Comparison of ENCODE assay signal across 28 cellular contexts in the genomic region with DNA sequence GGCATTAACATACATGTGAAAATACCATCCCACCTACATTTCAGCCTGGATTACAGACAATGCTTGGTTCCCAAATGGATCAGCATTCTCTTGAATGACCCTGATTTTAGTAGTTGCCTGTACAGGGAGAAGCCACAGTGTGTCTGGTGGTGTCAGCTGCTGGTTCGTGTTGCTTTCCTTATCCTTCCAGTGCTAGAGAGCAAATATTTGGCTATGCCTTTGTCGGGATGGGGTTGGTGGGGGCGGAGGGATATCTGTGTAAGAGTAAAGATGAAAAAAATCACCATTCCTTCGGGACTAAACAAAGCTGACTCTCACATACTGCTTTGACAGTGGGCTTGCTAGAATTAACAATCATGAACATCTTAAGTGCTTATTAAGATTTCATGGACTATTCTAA.
"Had no signal": no experiment of that assay in that cellular context is flagged by ENCODE, and none has a peak within 500 bp of the region (broad histone marks: within the 10 kb centered on the region; RNA-seq: fewer than 3 reads in every experiment).

No MANE protein-coding gene starts in this region.

- H3K4me3 Mint-ChIP-seq: natural killer cell; nephron; neural progenitor cell; stimulated activated effector memory CD8-positive, alpha-beta T cell treated with anti-CD3 and anti-CD28 coated beads, Interleukin-12 subunit alpha, Interleukin-12 subunit beta, amount 100 ng/mL, for 72 hours; stimulated activated naive B cell treated with anti-CD40 and anti-IgM and Interleukin-4, amounts not matched to agents 10 μg/mL and 1 μg/mL and 100 μg/mL, for 72 hours; stimulated activated naive CD8-positive, alpha-beta T cell treated with anti-CD3 and anti-CD28 coated beads, Interleukin-15, Interleukin-2, amounts not matched to agents 100 ng/mL and 50 ng/mL, for 24 hours had no signal

- H3K36me3 ChIP-seq: neural progenitor cell, ovary, right lobe of liver, sigmoid colon, stomach, thoracic aorta, thyroid gland, tibial nerve, upper lobe of left lung, vagina had no signal

- H3K36me3 Mint-ChIP-seq: natural killer cell; neural progenitor cell; stimulated activated effector memory CD8-positive, alpha-beta T cell treated with anti-CD3 and anti-CD28 coated beads, Interleukin-12 subunit alpha, Interleukin-12 subunit beta, amount 100 ng/mL, for 72 hours; stimulated activated naive B cell treated with anti-CD40 and anti-IgM and Interleukin-4, amounts not matched to agents 10 μg/mL and 1 μg/mL and 100 μg/mL, for 72 hours had no signal

- H3K9me3 Mint-ChIP-seq: stimulated activated effector memory CD8-positive, alpha-beta T cell treated with anti-CD3 and anti-CD28 coated beads, Interleukin-12 subunit alpha, Interleukin-12 subunit beta, amount 100 ng/mL, for 72 hours; stimulated activated naive CD8-positive, alpha-beta T cell treated with anti-CD3 and anti-CD28 coated beads, Interleukin-15, Interleukin-2, amounts not matched to agents 100 ng/mL and 50 ng/mL, for 24 hours had no signal

- H3K27ac ChIP-seq: neural progenitor cell, ovary, parathyroid adenoma, psoas muscle, right lobe of liver, sigmoid colon, stomach, thoracic aorta, thyroid gland, tibial nerve, upper lobe of left lung, vagina had no signal

- H3K4me3 ChIP-seq: neural progenitor cell, ovary, psoas muscle, right lobe of liver, sigmoid colon, stomach, thoracic aorta, thyroid gland, tibial nerve, upper lobe of left lung, vagina had no signal

- H3K27me3 Mint-ChIP-seq: stimulated activated naive B cell treated with anti-CD40 and anti-IgM and Interleukin-4, amounts not matched to agents 10 μg/mL and 1 μg/mL and 100 μg/mL, for 72 hours; stimulated activated naive CD8-positive, alpha-beta T cell treated with anti-CD3 and anti-CD28 coated beads, Interleukin-15, Interleukin-2, amounts not matched to agents 100 ng/mL and 50 ng/mL, for 24 hours had no signal

- DNase-seq: natural killer cell; occipital lobe; ovary; posterior cingulate gyrus; psoas muscle; right cardiac atrium; right lobe of liver; sigmoid colon; small intestine; stimulated activated CD4-positive, alpha-beta T cell treated with anti-CD3 and anti-CD28 coated beads, Interleukin-15, amount 100 ng/mL, for 24 hours; stimulated activated CD4-positive, alpha-beta T cell treated with anti-CD3 and anti-CD28 coated beads, Interleukin-2, amount 100 ng/mL, for 24 hours; stimulated activated CD4-positive, alpha-beta T cell treated with anti-CD3 and anti-CD28 coated beads, Interleukin-2, amount 100 ng/mL, for 48 hours; stimulated activated CD4-positive, alpha-beta T cell treated with anti-CD3 and anti-CD28 coated beads, Interleukin-4, amount 100 ng/mL, for 24 hours; stimulated activated naive B cell treated with anti-CD40 and anti-IgM and Interleukin-4, amounts not matched to agents 10 μg/mL and 1 μg/mL and 100 μg/mL, for 72 hours; stimulated activated naive CD4-positive, alpha-beta T cell treated with Interleukin-2 at 50 U/mL for 16 hours; stomach; thyroid gland; trophoblast cell; upper lobe of left lung had no signal

- H3K27me3 ChIP-seq: neural progenitor cell, ovary, right lobe of liver, sigmoid colon, stomach, thyroid gland, tibial nerve, upper lobe of left lung, vagina had no signal

- H3K4me1 ChIP-seq: neural progenitor cell, parathyroid adenoma, psoas muscle, right lobe of liver, sigmoid colon, stomach, thyroid gland, tibial nerve, upper lobe of left lung, vagina had no signal

- H3K79me2 ChIP-seq: parathyroid adenoma had no signal

- H2AFZ ChIP-seq: parathyroid adenoma had no signal

- H3K9me3 ChIP-seq: ovary, psoas muscle, right lobe of liver, sigmoid colon, thoracic aorta, thyroid gland, tibial nerve, upper lobe of left lung, vagina had no signal

- H3K4me2 ChIP-seq: neural progenitor cell had no signal

- H3K4me1 Mint-ChIP-seq: natural killer cell; nephron; stimulated activated effector memory CD8-positive, alpha-beta T cell treated with anti-CD3 and anti-CD28 coated beads, Interleukin-12 subunit alpha, Interleukin-12 subunit beta, amount 100 ng/mL, for 72 hours; stimulated activated naive B cell treated with anti-CD40 and anti-IgM and Interleukin-4, amounts not matched to agents 10 μg/mL and 1 μg/mL and 100 μg/mL, for 72 hours had no signal

- H3K27ac Mint-ChIP-seq: natural killer cell; nephron; neural progenitor cell; progenitor cell of endocrine pancreas; stimulated activated effector memory CD8-positive, alpha-beta T cell treated with anti-CD3 and anti-CD28 coated beads, Interleukin-12 subunit alpha, Interleukin-12 subunit beta, amount 100 ng/mL, for 72 hours; stimulated activated naive B cell treated with anti-CD40 and anti-IgM and Interleukin-4, amounts not matched to agents 10 μg/mL and 1 μg/mL and 100 μg/mL, for 72 hours; stimulated activated naive CD8-positive, alpha-beta T cell treated with anti-CD3 and anti-CD28 coated beads, Interleukin-15, Interleukin-2, amounts not matched to agents 100 ng/mL and 50 ng/mL, for 24 hours had no signal
